ENCODE assay signal across 12 cellular contexts in genomic region chr5:181233436-181234115, GRCh38. TPM values are rescaled to one million over a fixed set of nuclear protein-coding genes. Genes with fewer than 3 reads are reported as not detected.
DNase-seq lines count a peak whose midpoint lies in the region; ATAC-seq and TF ChIP-seq lines count a peak whose summit lies in the region.
"Had no signal": no experiment of that assay in that cellular context is flagged by ENCODE, and none has a peak within 500 bp of the region (broad histone marks: within the 10 kb centered on the region; RNA-seq: fewer than 3 reads in every experiment).

No MANE protein-coding gene starts in this region.

- H3K4me3 ChIP-seq in upper lobe of right lung = no peak overlapping the region
- H3K4me3 ChIP-seq: heart right ventricle, upper lobe of left lung had no signal

- no peaks in the 10 kb centered on the region for H3K27me3 Mint-ChIP-seq in stimulated activated naive CD8-positive, alpha-beta T cell treated with anti-CD3 and anti-CD28 coated beads, Interleukin-15, Interleukin-2, amounts not matched to agents 100 ng/mL and 50 ng/mL, for 24 hours
- no peaks in the 10 kb centered on the region for H3K27me3 Mint-ChIP-seq in T-helper 17 cell

- peaks cover 36% of the 10 kb centered on the region for H3K4me1 Mint-ChIP-seq in stimulated activated naive CD8-positive, alpha-beta T cell treated with anti-CD3 and anti-CD28 coated beads, Interleukin-15, Interleukin-2, amounts not matched to agents 100 ng/mL and 50 ng/mL, for 24 hours (ENCODE audit: low read depth)
- H3K4me1 Mint-ChIP-seq in T-helper 17 cell = peaks cover 28% of the 10 kb centered on the region

- intact Hi-C loops in left colon (cut with DNase I, micrococcal nuclease) (no loop called here), upper lobe of right lung (cut with DNase I) (no loop called here)

- H3K27me3 ChIP-seq in upper lobe of right lung = no peaks in the 10 kb centered on the region
- H3K27me3 ChIP-seq: heart right ventricle, upper lobe of left lung had no signal

- no peak overlapping the region for H3K27ac ChIP-seq in upper lobe of right lung
- H3K27ac ChIP-seq: heart right ventricle, upper lobe of left lung had no signal

- peak overlapping the region; percentile 12 for H3K27ac Mint-ChIP-seq in stimulated activated naive CD8-positive, alpha-beta T cell treated with anti-CD3 and anti-CD28 coated beads, Interleukin-15, Interleukin-2, amounts not matched to agents 100 ng/mL and 50 ng/mL, for 24 hours
- H3K27ac Mint-ChIP-seq in T-helper 17 cell = peak overlapping the region; percentile 81

- TF ChIP-seq CTCF in upper lobe of right lung (IDR thresholded peaks at IDR 0.05) = no peak

- H3K9me3 ChIP-seq in T-helper 17 cell (ENCODE audit: control insufficient read depth, low read length, poor library complexity, severe bottlenecking) = no peaks in the 10 kb centered on the region
- H3K9me3 ChIP-seq in upper lobe of right lung = no peaks in the 10 kb centered on the region
- H3K9me3 ChIP-seq: heart right ventricle, upper lobe of left lung had no signal

- no peaks in the 10 kb centered on the region for H3K9me3 Mint-ChIP-seq in stimulated activated naive CD8-positive, alpha-beta T cell treated with anti-CD3 and anti-CD28 coated beads, Interleukin-15, Interleukin-2, amounts not matched to agents 100 ng/mL and 50 ng/mL, for 24 hours

- ATAC-seq in stimulated activated naive CD8-positive, alpha-beta T cell treated with anti-CD3 and anti-CD28 coated beads, Interleukin-15, Interleukin-2, amounts not matched to agents 100 U/mL and 50 U/mL, for 24 hours = no peak
- ATAC-seq in T-helper 17 cell = no peak
- ATAC-seq in left colon = peak; percentile 18
- ATAC-seq in upper lobe of right lung = peak; percentile 4

- H3K36me3 ChIP-seq in upper lobe of right lung = peaks cover 81% of the 10 kb centered on the region

- H3K36me3 Mint-ChIP-seq in stimulated activated naive CD8-positive, alpha-beta T cell treated with anti-CD3 and anti-CD28 coated beads, Interleukin-15, Interleukin-2, amounts not matched to agents 100 ng/mL and 50 ng/mL, for 24 hours (ENCODE audit: low read depth) = peaks cover 63% of the 10 kb centered on the region
- H3K36me3 Mint-ChIP-seq in T-helper 17 cell (ENCODE audit: low read depth) = peaks cover 17% of the 10 kb centered on the region

- no peak for DNase-seq in stimulated activated naive CD8-positive, alpha-beta T cell treated with anti-CD3 and anti-CD28 coated beads, Interleukin-15, Interleukin-2, amounts not matched to agents 100 U/mL and 50 U/mL, for 24 hours
- DNase-seq in T-helper 17 cell = no peak
- no peak for DNase-seq in left colon
- no peak for DNase-seq in upper lobe of right lung
- DNase-seq in AG20443 (ENCODE audit: low spot score) = no peak
- no peak for DNase-seq in DMS79 treated with DMSO at 0.1 percent for 48 hours (lab: John Stamatoyannopoulos, UW)
- DNase-seq in stimulated activated naive CD4-positive, alpha-beta T cell treated with Interleukin-2 at 50 U/mL for 16 hours (lab: John Stamatoyannopoulos, UW) = no peak
- DNase-seq: heart right ventricle, NCI-H1048, NCI-H345 had no signal

- H3K4me3 Mint-ChIP-seq in stimulated activated naive CD8-positive, alpha-beta T cell treated with anti-CD3 and anti-CD28 coated beads, Interleukin-15, Interleukin-2, amounts not matched to agents 100 ng/mL and 50 ng/mL, for 24 hours = no peak overlapping the region
- no peak overlapping the region for H3K4me3 Mint-ChIP-seq in T-helper 17 cell

- H3K4me1 ChIP-seq in upper lobe of right lung = no peaks in the 10 kb centered on the region
- H3K4me1 ChIP-seq: heart right ventricle, upper lobe of left lung had no signal

RNA-seq across cellular contexts. Expression of gene RACK1, which starts 10.1 kb away (rescaled TPM):
- total RNA-seq in T-helper 17 cell = 1,000 to 10,000 TPM; 2,138 to 2,163 TPM
- total RNA-seq in left colon = 1,000 to 10,000 TPM; 1,192 to 1,207 TPM
- total RNA-seq in upper lobe of right lung = 1,155 TPM

RNA-seq across cellular contexts. Expression of gene TRIM41, which starts 10.5 kb away (rescaled TPM):
- total RNA-seq in T-helper 17 cell = 10 to 100 TPM; 23.4 to 29.6 TPM
- 10 to 100 TPM; 21.5 to 32.0 TPM for total RNA-seq in left colon
- 26.9 TPM for total RNA-seq in upper lobe of right lung

RNA-seq across cellular contexts. Expression of gene TRIM52, which starts 27.4 kb away (rescaled TPM):
- total RNA-seq in T-helper 17 cell = 10 to 100 TPM; 32.2 to 34.6 TPM
- total RNA-seq in left colon = 10 to 100 TPM; 11.4 to 13.1 TPM
- total RNA-seq in upper lobe of right lung = 16.3 TPM

RNA-seq across cellular contexts. Expression of gene TRIM7, which starts 28.6 kb away (rescaled TPM):
- total RNA-seq in T-helper 17 cell (1 to 10 TPM; 2.2 to 3.5 TPM), left colon (10 to 100 TPM in 1 of 2 donors, 1 to 10 TPM in 1; 5.8 to 14.2 TPM), upper lobe of right lung (4.9 TPM)

Comparison
In these comparisons a context has a peak if more than half of its experiments do, and no peak if none do; other contexts are left out.
1. ATAC-seq: peak in left colon (single experiment) and upper lobe of right lung (single experiment); none in stimulated activated naive CD8-positive, alpha-beta T cell treated with anti-CD3 and anti-CD28 coated beads, Interleukin-15, Interleukin-2, amounts not matched to agents 100 U/mL and 50 U/mL, for 24 hours (single experiment) and T-helper 17 cell (single experiment).